In the genomic region with DNA sequence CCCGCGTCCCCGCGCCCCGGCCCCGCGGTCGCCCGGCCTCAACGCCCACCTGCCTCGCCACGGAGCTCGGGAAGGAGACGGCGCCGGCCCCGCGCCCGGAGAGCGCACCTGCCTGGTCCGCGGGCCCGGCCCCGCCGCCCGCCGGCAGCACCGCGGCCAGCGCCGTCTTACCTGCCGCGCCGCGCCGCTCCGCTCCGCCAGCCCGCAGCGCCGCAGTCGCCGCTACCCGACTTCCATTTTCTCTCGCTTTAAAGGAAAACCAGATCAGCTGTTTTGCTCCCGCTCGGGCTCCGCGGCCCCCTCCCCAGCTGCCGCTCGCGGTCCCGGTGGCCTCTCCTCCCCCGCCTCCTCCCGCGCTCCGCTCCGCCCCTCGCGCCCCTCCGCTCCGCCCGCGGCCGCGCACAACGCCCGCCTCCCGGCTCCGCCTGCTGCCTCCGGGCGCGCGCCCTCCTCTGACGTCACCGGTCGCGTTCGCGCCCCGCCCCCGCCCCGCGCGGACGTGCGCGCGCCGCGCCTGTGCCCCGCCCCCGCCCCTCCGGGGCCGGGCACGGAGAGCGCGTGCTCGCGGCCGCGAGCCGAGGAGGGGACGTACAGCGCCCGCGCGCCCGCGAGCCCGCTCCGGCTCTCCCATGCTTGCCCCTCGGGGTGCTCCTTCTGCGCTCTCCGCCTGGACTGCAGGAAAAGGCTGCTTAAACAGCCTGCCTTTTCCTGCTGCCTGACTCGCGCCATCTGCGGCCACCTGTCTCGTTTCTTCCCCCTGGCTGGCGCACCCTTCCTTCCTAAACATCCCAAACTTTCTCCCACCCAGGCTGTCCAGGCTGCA, we compare ENCODE assay signal across 7 cellular contexts. TPM values are rescaled to one million over a fixed set of nuclear protein-coding genes. Genes with fewer than 3 reads are reported as not detected.
DNase-seq lines count a peak whose midpoint lies in the region; ATAC-seq and TF ChIP-seq lines count a peak whose summit lies in the region.

A gene (minus strand): TSS at position 338 of the 823 bp plus-strand sequence.

- peaks cover 19% of the 10 kb centered on the region for H3K27me3 Mint-ChIP-seq in brain

- peak within 1 kb of the TSS; percentile 82 to 95 (median 90) for H3K27ac Mint-ChIP-seq in brain

- DNase-seq in NCI-H2081 treated with DMSO at 0.1 percent for 48 hours (lab: John Stamatoyannopoulos, UW) (peak; percentile 38), UCSD-AML1 (lab: John Stamatoyannopoulos, UW; ENCODE audit: unreplicated experiment) (peak; percentile 81), skeletal muscle cell (ENCODE audit: low read depth) (peak; percentile 29)

- H3K36me3 ChIP-seq in iPS-18a (ENCODE audit: control insufficient read depth, low read depth, low read length), result no peaks in the 10 kb centered on the region

- no peaks in the 10 kb centered on the region for H3K9me3 ChIP-seq in iPS-18a (ENCODE audit: control insufficient read depth, low read depth, low read length)

- peak within 1 kb of the TSS; percentile 53 for H3K9ac ChIP-seq in iPS-18a (ENCODE audit: low read length)

- TF ChIP-seq CTCF in brain (conservative IDR thresholded peaks at IDR 0.05), result no peak

- H3K27ac ChIP-seq in iPS-18a (ENCODE audit: low read length), result no peak within 1 kb of the TSS

- peak within 1 kb of the TSS; percentile 71 for H3K4me3 ChIP-seq in iPS-18a (ENCODE audit: low read length)
- H3K4me3 ChIP-seq in skeletal muscle cell (ENCODE audit: low read depth, low read length), result peak within 1 kb of the TSS; percentile 56

- peak within 1 kb of the TSS; percentile 88 to 96 (median 93) for H3K4me3 Mint-ChIP-seq in brain

- peaks cover 0 to 16% (median 0%) of the 10 kb centered on the region in 5 experiments for H3K9me3 Mint-ChIP-seq in brain

- peaks cover 17% of the 10 kb centered on the region for H3K27me3 ChIP-seq in iPS-18a (ENCODE audit: control insufficient read depth, insufficient read depth, low read length)

- peaks cover 8% of the 10 kb centered on the region for H3K4me1 ChIP-seq in iPS-18a (ENCODE audit: control insufficient read depth, low read depth, low read length)

- ATAC-seq in GM18517 (IDR thresholded peaks at IDR 0.05; ENCODE audit: unreplicated experiment), result peak; percentile 88
- peak; percentile 81 for ATAC-seq in HG02973 (IDR thresholded peaks at IDR 0.05; ENCODE audit: unreplicated experiment)

- peaks cover 28% of the 10 kb centered on the region for H3K4me1 Mint-ChIP-seq in brain

- H3K36me3 Mint-ChIP-seq in brain, result no peaks in the 10 kb centered on the region

RNA-seq across cellular contexts. Expression of the gene that starts here (rescaled TPM):
- polyA plus RNA-seq in brain (ENCODE audit: insufficient read depth, low read depth, low replicate concordance), result 9.7 TPM

Comparison
In these comparisons a context has a peak if more than half of its experiments do, and no peak if none do; other contexts are left out.
1. DNase-seq: peak in every context shown above with its lines; median percentile 81 in UCSD-AML1; 38 in NCI-H2081 treated with DMSO at 0.1 percent for 48 hours; 29 in skeletal muscle cell.